ENCODE assay signal across 26 cellular contexts in genomic region chr22:37582526-37582925, GRCh38. TPM values are rescaled to one million over a fixed set of nuclear protein-coding genes. Genes with fewer than 3 reads are reported as not detected.
"Had no signal": no experiment of that assay in that cellular context is flagged by ENCODE, and none has a peak within 500 bp of the region (broad histone marks: within the 10 kb centered on the region; RNA-seq: fewer than 3 reads in every experiment).

No MANE protein-coding gene starts in this region.

- H3K27me3 Mint-ChIP-seq: type B pancreatic cell had no signal

- H3K27ac ChIP-seq: esophagus muscularis mucosa, gastroesophageal sphincter, sigmoid colon, uterus had no signal

- H3K9me3 ChIP-seq: esophagus muscularis mucosa, gastroesophageal sphincter, left ventricle myocardium inferior, lower lobe of right lung, neutrophil, sigmoid colon, uterus had no signal

- H3K27ac Mint-ChIP-seq: immature natural killer cell; memory B cell; naive thymus-derived CD8-positive, alpha-beta T cell; stimulated activated naive B cell treated with anti-CD40 and anti-IgM and Interleukin-4, amounts not matched to agents 10 μg/mL and 1 μg/mL and 100 μg/mL, for 72 hours; stimulated activated naive CD8-positive, alpha-beta T cell treated with anti-CD3 and anti-CD28 coated beads, Interleukin-15, amount 100 ng/mL, for 72 hours; type B pancreatic cell had no signal

- H3K36me3 ChIP-seq: esophagus muscularis mucosa, gastroesophageal sphincter, left ventricle myocardium inferior, lower lobe of right lung, neutrophil, sigmoid colon, uterus had no signal

- H3K4me3 Mint-ChIP-seq: immature natural killer cell; memory B cell; naive thymus-derived CD8-positive, alpha-beta T cell; stimulated activated naive B cell treated with anti-CD40 and anti-IgM and Interleukin-4, amounts not matched to agents 10 μg/mL and 1 μg/mL and 100 μg/mL, for 72 hours; stimulated activated naive CD8-positive, alpha-beta T cell treated with anti-CD3 and anti-CD28 coated beads, Interleukin-15, amount 100 ng/mL, for 72 hours; type B pancreatic cell had no signal

- H3K27me3 ChIP-seq: esophagus muscularis mucosa, sigmoid colon, uterus had no signal

- H3K4me1 ChIP-seq: uterus had no signal

- H3K4me3 ChIP-seq: esophagus muscularis mucosa, gastroesophageal sphincter, left ventricle myocardium inferior, lower lobe of right lung, sigmoid colon, skin epidermis, uterus had no signal

- H3K9me3 Mint-ChIP-seq: immature natural killer cell; memory B cell; naive thymus-derived CD8-positive, alpha-beta T cell; stimulated activated naive B cell treated with anti-CD40 and anti-IgM and Interleukin-4, amounts not matched to agents 10 μg/mL and 1 μg/mL and 100 μg/mL, for 72 hours; stimulated activated naive CD8-positive, alpha-beta T cell treated with anti-CD3 and anti-CD28 coated beads, Interleukin-15, amount 100 ng/mL, for 72 hours; type B pancreatic cell had no signal

- H3K36me3 Mint-ChIP-seq: immature natural killer cell; memory B cell; naive thymus-derived CD8-positive, alpha-beta T cell; stimulated activated naive B cell treated with anti-CD40 and anti-IgM and Interleukin-4, amounts not matched to agents 10 μg/mL and 1 μg/mL and 100 μg/mL, for 72 hours; type B pancreatic cell had no signal

- DNase-seq: effector CD8-positive, alpha-beta T cell; glutamatergic neuron; immature natural killer cell; left ventricle myocardium inferior; lower lobe of right lung; midbrain; naive thymus-derived CD8-positive, alpha-beta T cell; posterior cingulate gyrus; sigmoid colon; stimulated activated CD4-positive, alpha-beta T cell treated with anti-CD3 and anti-CD28 coated beads, Interleukin-2, amount 100 ng/mL, for 24 hours; stimulated activated CD4-positive, alpha-beta T cell treated with anti-CD3 and anti-CD28 coated beads, Interleukin-4, amount 100 ng/mL, for 4 hours; stimulated activated naive B cell treated with anti-CD40 and anti-IgM and Interleukin-4, amounts not matched to agents 10 μg/mL and 1 μg/mL and 100 μg/mL, for 72 hours; stimulated activated naive CD8-positive, alpha-beta T cell treated with anti-CD3 and anti-CD28 coated beads, Interleukin-15, amount 100 ng/mL, for 72 hours; uterus had no signal

RNA-seq across cellular contexts. Expression of gene LGALS2, which starts 2.6 kb away (rescaled TPM):
- total RNA-seq: dermis microvascular lymphatic vessel endothelial cell; esophagus muscularis mucosa; fibroblast of villous mesenchyme; gastroesophageal sphincter; left ventricle myocardium inferior; naive thymus-derived CD8-positive, alpha-beta T cell; osteoblast; pulmonary artery endothelial cell; sigmoid colon; uterus had no signal
- polyA plus RNA-seq: keratinocyte; naive thymus-derived CD8-positive, alpha-beta T cell; neural cell had no signal

RNA-seq across cellular contexts. Expression of gene CDC42EP1, which starts 22.2 kb away (rescaled TPM):
- total RNA-seq: naive thymus-derived CD8-positive, alpha-beta T cell had no signal
- polyA plus RNA-seq: naive thymus-derived CD8-positive, alpha-beta T cell had no signal
